Comparison of ENCODE assay signal across 1 cellular context in genomic region chr6:24883618-24884017, GRCh38.
TF ChIP-seq lines count a peak whose summit lies in the region.

No MANE protein-coding gene starts in this region.

TF ChIP-seq in GM12878, 131 proteins besides CTCF, POLR2A, EP300 and RAD21 (continued from another document):
- TF ChIP-seq, protein P1, sequence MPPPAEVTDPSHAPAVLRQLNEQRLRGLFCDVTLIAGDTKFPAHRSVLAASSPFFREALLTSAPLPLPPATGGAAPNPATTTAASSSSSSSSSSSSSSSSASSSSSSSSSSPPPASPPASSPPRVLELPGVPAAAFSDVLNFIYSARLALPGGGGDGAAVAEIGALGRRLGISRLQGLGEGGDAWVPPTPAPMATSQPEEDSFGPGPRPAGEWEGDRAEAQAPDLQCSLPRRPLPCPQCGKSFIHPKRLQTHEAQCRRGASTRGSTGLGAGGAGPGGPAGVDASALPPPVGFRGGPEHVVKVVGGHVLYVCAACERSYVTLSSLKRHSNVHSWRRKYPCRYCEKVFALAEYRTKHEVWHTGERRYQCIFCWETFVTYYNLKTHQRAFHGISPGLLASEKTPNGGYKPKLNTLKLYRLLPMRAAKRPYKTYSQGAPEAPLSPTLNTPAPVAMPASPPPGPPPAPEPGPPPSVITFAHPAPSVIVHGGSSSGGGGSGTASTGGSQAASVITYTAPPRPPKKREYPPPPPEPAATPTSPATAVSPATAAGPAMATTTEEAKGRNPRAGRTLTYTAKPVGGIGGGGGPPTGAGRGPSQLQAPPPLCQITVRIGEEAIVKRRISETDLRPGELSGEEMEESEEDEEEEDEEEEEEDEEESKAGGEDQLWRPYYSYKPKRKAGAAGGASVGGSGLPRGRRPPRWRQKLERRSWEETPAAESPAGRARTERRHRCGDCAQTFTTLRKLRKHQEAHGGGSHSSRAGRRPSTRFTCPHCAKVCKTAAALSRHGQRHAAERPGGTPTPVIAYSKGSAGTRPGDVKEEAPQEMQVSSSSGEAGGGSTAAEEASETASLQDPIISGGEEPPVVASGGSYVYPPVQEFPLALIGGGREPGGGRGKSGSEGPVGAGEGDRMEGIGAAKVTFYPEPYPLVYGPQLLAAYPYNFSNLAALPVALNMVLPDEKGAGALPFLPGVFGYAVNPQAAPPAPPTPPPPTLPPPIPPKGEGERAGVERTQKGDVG (CRISPR knock-in tag; IDR thresholded peaks at IDR 0.05): no peak
- TF ChIP-seq SPI1 (IDR thresholded peaks at IDR 0.05; ENCODE audit: borderline replicate concordance, insufficient read depth, low read depth, low read length) (peak; percentile 58), IRF4 (IDR thresholded peaks at IDR 0.05; ENCODE audit: low read depth, low read length) (0 out of 2 replicates have a peak, but pooled peaks have one; percentile 51), MEF2A (IDR thresholded peaks at IDR 0.05; ENCODE audit: insufficient read depth, low read depth, low read length) (peak; percentile 82), RBBP5 (conservative IDR thresholded peaks at IDR 0.05) (no peak), FOS (IDR thresholded peaks at IDR 0.05; ENCODE audit: borderline replicate concordance, extremely low read depth, insufficient read length) (no peak), ZNF24 (IDR thresholded peaks at IDR 0.05) (peak; percentile 83; the same call in 1 of the 2 replicates), FOXM1 (IDR thresholded peaks at IDR 0.05; ENCODE audit: low read depth, low read length) (peak; percentile 62; the same call in 1 of the 2 replicates), MEF2B (IDR thresholded peaks at IDR 0.05; ENCODE audit: partially characterized antibody, poor library complexity, severe bottlenecking) (peak; percentile 76), ZBED1 (IDR thresholded peaks at IDR 0.05; ENCODE audit: borderline replicate concordance) (peak; percentile 62; the same call in 1 of the 2 replicates), ZZZ3 (IDR thresholded peaks at IDR 0.05; ENCODE audit: control insufficient read depth, insufficient read length, low read depth) (no peak), SKIL (IDR thresholded peaks at IDR 0.05; ENCODE audit: low read depth, poor library complexity, severe bottlenecking) (peak; percentile 46), TCF12 (IDR thresholded peaks at IDR 0.05; ENCODE audit: low read depth, low read length) (peak; percentile 93), IKZF2 (IDR thresholded peaks at IDR 0.05) (peak; percentile 89 to 92), NR2F1 (conservative IDR thresholded peaks at IDR 0.05) (peak; percentile 21; the same call in 1 of the 2 replicates), TCF7 (IDR thresholded peaks at IDR 0.05; ENCODE audit: borderline replicate concordance) (no peak), WRNIP1 (IDR thresholded peaks at IDR 0.05; ENCODE audit: borderline replicate concordance, low read depth, low read length) (no peak), STAT3 (IDR thresholded peaks at IDR 0.05; ENCODE audit: low read depth, low read length) (no peak), SRF (IDR thresholded peaks at IDR 0.05; ENCODE audit: low read depth in 2 of 2, low read length in 2 of 2) (peak in 1 of 2 experiments; percentile 65; a peak in 1 of 4 replicates), PAX5 (IDR thresholded peaks at IDR 0.05; ENCODE audit: borderline replicate concordance, low read depth, low read length) (peak; percentile 51; the same call in 1 of the 2 replicates), IKZF1 (conservative IDR thresholded peaks at IDR 0.05) (peak; percentile 87), MTA2 (IDR thresholded peaks at IDR 0.05; ENCODE audit: low read depth) (peak; percentile 80), FOXK2 (IDR thresholded peaks at IDR 0.05) (0 out of 2 replicates have a peak, but pooled peaks have one; percentile 36), DPF2 (IDR thresholded peaks at IDR 0.05) (0 out of 2 replicates have a peak, but pooled peaks have one; percentile 27), NBN (IDR thresholded peaks at IDR 0.05) (no peak), CUX1 (IDR thresholded peaks at IDR 0.05; ENCODE audit: insufficient replicate concordance, low read depth, low read length) (peak; percentile 34), NFIC (IDR thresholded peaks at IDR 0.05; ENCODE audit: low read depth, low read length) (peak; percentile 75), ETV6 (conservative IDR thresholded peaks at IDR 0.05 in 1 of 2, IDR thresholded peaks at IDR 0.05 in 1 of 2; ENCODE audit: borderline replicate concordance in 1 of 2, low read depth in 1 of 2) (peak in 1 of 2 experiments; percentile 91; a peak in 2 of 4 replicates), POU2F2 (IDR thresholded peaks at IDR 0.05; ENCODE audit: borderline replicate concordance, low read depth, low read length) (peak; percentile 52; the same call in 1 of the 3 replicates), BCL11A (IDR thresholded peaks at IDR 0.05; ENCODE audit: low read depth, low read length) (peak; percentile 72; the same call in 1 of the 2 replicates), RELA (IDR thresholded peaks at IDR 0.05; ENCODE audit: borderline replicate concordance, partially characterized antibody) (no peak), CREM (IDR thresholded peaks at IDR 0.05; ENCODE audit: low read depth) (peak; percentile 33; the same call in 1 of the 2 replicates), TARDBP (IDR thresholded peaks at IDR 0.05; ENCODE audit: borderline replicate concordance) (no peak), TCF3 (IDR thresholded peaks at IDR 0.05; ENCODE audit: borderline replicate concordance, insufficient read depth, low read depth, low read length) (peak; percentile 91), RUNX3 (IDR thresholded peaks at IDR 0.05; ENCODE audit: low read length) (peak; percentile 87)
- TF ChIP-seq, protein P2, sequence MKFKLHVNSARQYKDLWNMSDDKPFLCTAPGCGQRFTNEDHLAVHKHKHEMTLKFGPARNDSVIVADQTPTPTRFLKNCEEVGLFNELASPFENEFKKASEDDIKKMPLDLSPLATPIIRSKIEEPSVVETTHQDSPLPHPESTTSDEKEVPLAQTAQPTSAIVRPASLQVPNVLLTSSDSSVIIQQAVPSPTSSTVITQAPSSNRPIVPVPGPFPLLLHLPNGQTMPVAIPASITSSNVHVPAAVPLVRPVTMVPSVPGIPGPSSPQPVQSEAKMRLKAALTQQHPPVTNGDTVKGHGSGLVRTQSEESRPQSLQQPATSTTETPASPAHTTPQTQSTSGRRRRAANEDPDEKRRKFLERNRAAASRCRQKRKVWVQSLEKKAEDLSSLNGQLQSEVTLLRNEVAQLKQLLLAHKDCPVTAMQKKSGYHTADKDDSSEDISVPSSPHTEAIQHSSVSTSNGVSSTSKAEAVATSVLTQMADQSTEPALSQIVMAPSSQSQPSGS (IDR thresholded peaks at IDR 0.05; ENCODE audit: low read length): peak; percentile 79
- TF ChIP-seq, protein P3, sequence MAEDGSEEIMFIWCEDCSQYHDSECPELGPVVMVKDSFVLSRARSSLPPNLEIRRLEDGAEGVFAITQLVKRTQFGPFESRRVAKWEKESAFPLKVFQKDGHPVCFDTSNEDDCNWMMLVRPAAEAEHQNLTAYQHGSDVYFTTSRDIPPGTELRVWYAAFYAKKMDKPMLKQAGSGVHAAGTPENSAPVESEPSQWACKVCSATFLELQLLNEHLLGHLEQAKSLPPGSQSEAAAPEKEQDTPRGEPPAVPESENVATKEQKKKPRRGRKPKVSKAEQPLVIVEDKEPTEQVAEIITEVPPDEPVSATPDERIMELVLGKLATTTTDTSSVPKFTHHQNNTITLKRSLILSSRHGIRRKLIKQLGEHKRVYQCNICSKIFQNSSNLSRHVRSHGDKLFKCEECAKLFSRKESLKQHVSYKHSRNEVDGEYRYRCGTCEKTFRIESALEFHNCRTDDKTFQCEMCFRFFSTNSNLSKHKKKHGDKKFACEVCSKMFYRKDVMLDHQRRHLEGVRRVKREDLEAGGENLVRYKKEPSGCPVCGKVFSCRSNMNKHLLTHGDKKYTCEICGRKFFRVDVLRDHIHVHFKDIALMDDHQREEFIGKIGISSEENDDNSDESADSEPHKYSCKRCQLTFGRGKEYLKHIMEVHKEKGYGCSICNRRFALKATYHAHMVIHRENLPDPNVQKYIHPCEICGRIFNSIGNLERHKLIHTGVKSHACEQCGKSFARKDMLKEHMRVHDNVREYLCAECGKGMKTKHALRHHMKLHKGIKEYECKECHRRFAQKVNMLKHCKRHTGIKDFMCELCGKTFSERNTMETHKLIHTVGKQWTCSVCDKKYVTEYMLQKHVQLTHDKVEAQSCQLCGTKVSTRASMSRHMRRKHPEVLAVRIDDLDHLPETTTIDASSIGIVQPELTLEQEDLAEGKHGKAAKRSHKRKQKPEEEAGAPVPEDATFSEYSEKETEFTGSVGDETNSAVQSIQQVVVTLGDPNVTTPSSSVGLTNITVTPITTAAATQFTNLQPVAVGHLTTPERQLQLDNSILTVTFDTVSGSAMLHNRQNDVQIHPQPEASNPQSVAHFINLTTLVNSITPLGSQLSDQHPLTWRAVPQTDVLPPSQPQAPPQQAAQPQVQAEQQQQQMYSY (CRISPR knock-in tag; IDR thresholded peaks at IDR 0.05): no peak
- TF ChIP-seq, protein P4, sequence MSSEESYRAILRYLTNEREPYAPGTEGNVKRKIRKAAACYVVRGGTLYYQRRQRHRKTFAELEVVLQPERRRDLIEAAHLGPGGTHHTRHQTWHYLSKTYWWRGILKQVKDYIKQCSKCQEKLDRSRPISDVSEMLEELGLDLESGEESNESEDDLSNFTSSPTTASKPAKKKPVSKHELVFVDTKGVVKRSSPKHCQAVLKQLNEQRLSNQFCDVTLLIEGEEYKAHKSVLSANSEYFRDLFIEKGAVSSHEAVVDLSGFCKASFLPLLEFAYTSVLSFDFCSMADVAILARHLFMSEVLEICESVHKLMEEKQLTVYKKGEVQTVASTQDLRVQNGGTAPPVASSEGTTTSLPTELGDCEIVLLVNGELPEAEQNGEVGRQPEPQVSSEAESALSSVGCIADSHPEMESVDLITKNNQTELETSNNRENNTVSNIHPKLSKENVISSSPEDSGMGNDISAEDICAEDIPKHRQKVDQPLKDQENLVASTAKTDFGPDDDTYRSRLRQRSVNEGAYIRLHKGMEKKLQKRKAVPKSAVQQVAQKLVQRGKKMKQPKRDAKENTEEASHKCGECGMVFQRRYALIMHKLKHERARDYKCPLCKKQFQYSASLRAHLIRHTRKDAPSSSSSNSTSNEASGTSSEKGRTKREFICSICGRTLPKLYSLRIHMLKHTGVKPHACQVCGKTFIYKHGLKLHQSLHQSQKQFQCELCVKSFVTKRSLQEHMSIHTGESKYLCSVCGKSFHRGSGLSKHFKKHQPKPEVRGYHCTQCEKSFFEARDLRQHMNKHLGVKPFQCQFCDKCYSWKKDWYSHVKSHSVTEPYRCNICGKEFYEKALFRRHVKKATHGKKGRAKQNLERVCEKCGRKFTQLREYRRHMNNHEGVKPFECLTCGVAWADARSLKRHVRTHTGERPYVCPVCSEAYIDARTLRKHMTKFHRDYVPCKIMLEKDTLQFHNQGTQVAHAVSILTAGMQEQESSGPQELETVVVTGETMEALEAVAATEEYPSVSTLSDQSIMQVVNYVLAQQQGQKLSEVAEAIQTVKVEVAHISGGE (CRISPR knock-in tag; IDR thresholded peaks at IDR 0.05): no peak
- TF ChIP-seq, protein P5, sequence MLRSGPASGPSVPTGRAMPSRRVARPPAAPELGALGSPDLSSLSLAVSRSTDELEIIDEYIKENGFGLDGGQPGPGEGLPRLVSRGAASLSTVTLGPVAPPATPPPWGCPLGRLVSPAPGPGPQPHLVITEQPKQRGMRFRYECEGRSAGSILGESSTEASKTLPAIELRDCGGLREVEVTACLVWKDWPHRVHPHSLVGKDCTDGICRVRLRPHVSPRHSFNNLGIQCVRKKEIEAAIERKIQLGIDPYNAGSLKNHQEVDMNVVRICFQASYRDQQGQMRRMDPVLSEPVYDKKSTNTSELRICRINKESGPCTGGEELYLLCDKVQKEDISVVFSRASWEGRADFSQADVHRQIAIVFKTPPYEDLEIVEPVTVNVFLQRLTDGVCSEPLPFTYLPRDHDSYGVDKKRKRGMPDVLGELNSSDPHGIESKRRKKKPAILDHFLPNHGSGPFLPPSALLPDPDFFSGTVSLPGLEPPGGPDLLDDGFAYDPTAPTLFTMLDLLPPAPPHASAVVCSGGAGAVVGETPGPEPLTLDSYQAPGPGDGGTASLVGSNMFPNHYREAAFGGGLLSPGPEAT (IDR thresholded peaks at IDR 0.05; ENCODE audit: low read depth): peak; percentile 48; the same call in 1 of the 2 replicates
